Comparison of ENCODE assay signal across 1 cellular context in the genomic region with DNA sequence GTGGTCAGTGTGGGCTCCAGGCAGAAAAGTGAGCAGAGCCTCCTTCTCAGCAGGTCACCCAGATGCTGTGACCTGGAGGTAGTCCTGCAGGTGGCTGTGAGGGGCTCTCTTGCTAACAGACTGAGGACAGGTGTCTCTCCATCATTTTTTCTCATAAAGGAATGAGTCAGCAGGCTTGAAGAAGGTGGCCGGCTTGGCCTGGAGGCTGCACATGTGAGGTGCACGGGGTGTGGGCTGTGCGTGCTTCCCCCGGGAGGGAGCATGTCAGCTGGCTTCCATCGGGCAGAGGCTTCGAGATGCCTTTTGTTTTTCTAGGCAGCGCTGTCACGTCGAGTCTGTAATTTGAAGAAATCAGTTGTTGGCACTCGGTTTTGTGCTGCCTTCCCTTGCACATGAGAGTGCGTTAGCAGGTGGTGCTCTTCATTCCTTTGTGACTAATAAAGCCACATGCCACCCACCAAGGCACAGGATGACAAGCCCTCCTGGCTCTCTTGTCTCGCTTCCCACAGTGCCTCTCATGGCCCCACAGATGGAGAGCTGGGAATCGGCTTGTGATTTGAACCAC.
TF ChIP-seq lines count a peak whose summit lies in the region.

No MANE protein-coding gene starts in this region.

TF ChIP-seq in IMR-90, 13 proteins besides CTCF, POLR2A, EP300 and RAD21:
- TF ChIP-seq CEBPB (IDR thresholded peaks at IDR 0.05; ENCODE audit: low read depth, low read length) = no peak
- no peak for TF ChIP-seq MAZ (IDR thresholded peaks at IDR 0.05; ENCODE audit: borderline replicate concordance, low read depth, low read length)
- TF ChIP-seq FOS (IDR thresholded peaks at IDR 0.05; ENCODE audit: low read depth, low read length) = no peak
- TF ChIP-seq, protein P1, sequence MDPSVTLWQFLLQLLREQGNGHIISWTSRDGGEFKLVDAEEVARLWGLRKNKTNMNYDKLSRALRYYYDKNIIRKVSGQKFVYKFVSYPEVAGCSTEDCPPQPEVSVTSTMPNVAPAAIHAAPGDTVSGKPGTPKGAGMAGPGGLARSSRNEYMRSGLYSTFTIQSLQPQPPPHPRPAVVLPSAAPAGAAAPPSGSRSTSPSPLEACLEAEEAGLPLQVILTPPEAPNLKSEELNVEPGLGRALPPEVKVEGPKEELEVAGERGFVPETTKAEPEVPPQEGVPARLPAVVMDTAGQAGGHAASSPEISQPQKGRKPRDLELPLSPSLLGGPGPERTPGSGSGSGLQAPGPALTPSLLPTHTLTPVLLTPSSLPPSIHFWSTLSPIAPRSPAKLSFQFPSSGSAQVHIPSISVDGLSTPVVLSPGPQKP (IDR thresholded peaks at IDR 0.05; ENCODE audit: borderline replicate concordance, low read depth, low read length) = no peak
- no peak for TF ChIP-seq RCOR1 (IDR thresholded peaks at IDR 0.05; ENCODE audit: insufficient replicate concordance, low read length)
- TF ChIP-seq SMC3 (IDR thresholded peaks at IDR 0.05; ENCODE audit: low read depth, low read length) = no peak
- TF ChIP-seq, protein P2, sequence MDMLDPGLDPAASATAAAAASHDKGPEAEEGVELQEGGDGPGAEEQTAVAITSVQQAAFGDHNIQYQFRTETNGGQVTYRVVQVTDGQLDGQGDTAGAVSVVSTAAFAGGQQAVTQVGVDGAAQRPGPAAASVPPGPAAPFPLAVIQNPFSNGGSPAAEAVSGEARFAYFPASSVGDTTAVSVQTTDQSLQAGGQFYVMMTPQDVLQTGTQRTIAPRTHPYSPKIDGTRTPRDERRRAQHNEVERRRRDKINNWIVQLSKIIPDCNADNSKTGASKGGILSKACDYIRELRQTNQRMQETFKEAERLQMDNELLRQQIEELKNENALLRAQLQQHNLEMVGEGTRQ (IDR thresholded peaks at IDR 0.05; ENCODE audit: low read depth, low read length) = no peak
- TF ChIP-seq BHLHE40 (IDR thresholded peaks at IDR 0.05; ENCODE audit: low read depth, low read length) = no peak
- TF ChIP-seq NFE2L2 (IDR thresholded peaks at IDR 0.05; ENCODE audit: low read depth, low read length) = no peak
- TF ChIP-seq MAFK (IDR thresholded peaks at IDR 0.05; ENCODE audit: low read depth, low read length) = no peak
- TF ChIP-seq CHD1 (IDR thresholded peaks at IDR 0.05; ENCODE audit: low read depth, low read length) = no peak
- TF ChIP-seq MXI1 (IDR thresholded peaks at IDR 0.05; ENCODE audit: borderline replicate concordance, low read depth, low read length) = no peak
- TF ChIP-seq RFX5 (IDR thresholded peaks at IDR 0.05; ENCODE audit: low read depth, low read length) = no peak
